15 cellular contexts compared by ENCODE assay signal in the genomic region with DNA sequence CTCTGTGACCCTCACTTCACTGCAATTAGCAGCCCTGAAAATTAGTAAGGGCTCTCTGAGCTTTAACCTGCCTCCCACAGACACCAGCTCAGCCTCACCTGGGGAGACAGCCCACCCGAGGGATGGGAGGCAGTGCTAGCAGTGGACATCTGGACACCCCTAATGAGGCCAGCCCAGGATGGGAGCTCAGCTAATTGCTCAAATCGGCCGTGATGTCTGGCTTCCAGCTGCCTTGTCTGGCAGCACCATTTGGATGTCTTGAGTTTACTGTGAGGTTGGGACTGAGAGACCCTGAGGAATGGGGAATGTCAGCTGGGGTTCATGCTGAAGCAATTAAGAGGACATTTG.
DNase-seq lines count a peak whose midpoint lies in the region; ATAC-seq and TF ChIP-seq lines count a peak whose summit lies in the region.
"Had no signal": no experiment of that assay in that cellular context is flagged by ENCODE, and none has a peak within 500 bp of the region (broad histone marks: within the 10 kb centered on the region; RNA-seq: fewer than 3 reads in every experiment).

No MANE protein-coding gene starts in this region.

- no peak overlapping the region for H3K27ac ChIP-seq in spleen
- H3K27ac ChIP-seq: KMS-11 had no signal

- H3K4me1 Mint-ChIP-seq in brain (peaks cover 40% of the 10 kb centered on the region), nephron progenitor cell (peaks cover 56% of the 10 kb centered on the region)
- H3K4me1 Mint-ChIP-seq: CD14-positive monocyte had no signal

- 74 to 93% (median 82%) methylated on average over 3 of the region's 3 CpGs for WGBS in spleen, 5 donors

- TF ChIP-seq CTCF in brain (conservative IDR thresholded peaks at IDR 0.05) (no peak), nephron progenitor cell (IDR thresholded peaks at IDR 0.05) (no peak), spleen (IDR thresholded peaks at IDR 0.05 in 8 of 11, conservative IDR thresholded peaks at IDR 0.05 in 3 of 11) (no peak)

- no peaks in the 10 kb centered on the region for H3K9me3 ChIP-seq in spleen

- no peak overlapping the region for H3K4me3 ChIP-seq in spleen

- no peaks in the 10 kb centered on the region for H3K27me3 Mint-ChIP-seq in brain
- H3K27me3 Mint-ChIP-seq in nephron progenitor cell (ENCODE audit: low read depth, poor library complexity): peaks cover 11% of the 10 kb centered on the region

- TF ChIP-seq POLR2A in spleen (IDR thresholded peaks at IDR 0.05): no peak

- no peaks in the 10 kb centered on the region for H3K4me1 ChIP-seq in spleen

- no peaks in the 10 kb centered on the region for H3K36me3 ChIP-seq in spleen

- intact Hi-C loops in left ventricle myocardium superior (cut with micrococcal nuclease) (no loop called here), Right ventricle myocardium inferior (cut with DNase I) (no loop called here), spleen (cut with DNase I; ENCODE audit: low total_unique reads) (no loop called here)

- H3K36me3 Mint-ChIP-seq in brain: no peaks in the 10 kb centered on the region
- H3K36me3 Mint-ChIP-seq in nephron progenitor cell (ENCODE audit: low read depth): no peaks in the 10 kb centered on the region
- H3K36me3 Mint-ChIP-seq: CD14-positive monocyte had no signal

- DNase-seq in left ventricle myocardium superior (no peak), Right ventricle myocardium inferior (ENCODE audit: missing footprints) (no peak), nephron progenitor cell (peak; percentile 18), spleen (no peak), DMS79 (lab: John Stamatoyannopoulos, UW) (no peak), GM19240 (ENCODE audit: insufficient read length, low spot score) (no peak)
- DNase-seq: DMS153, EL, H7, NCI-H1436, NCI-H2081 treated with DMSO at 0.1 percent for 48 hours, PC-3 had no signal

- no peaks in the 10 kb centered on the region for H3K27me3 ChIP-seq in spleen (replicated peaks in 1 of 7)

- peak overlapping the region in 1 of 5 experiments; percentile 24 for H3K4me3 Mint-ChIP-seq in brain
- H3K4me3 Mint-ChIP-seq in nephron progenitor cell: no peak overlapping the region
- H3K4me3 Mint-ChIP-seq: CD14-positive monocyte had no signal

- H3K27ac Mint-ChIP-seq in brain: peak overlapping the region in 3 of 5 experiments; percentile 65 to 90 (median 81)
- H3K27ac Mint-ChIP-seq in nephron progenitor cell: peak overlapping the region; percentile 79
- H3K27ac Mint-ChIP-seq: CD14-positive monocyte had no signal

- ATAC-seq in left ventricle myocardium superior: peak; percentile 20
- no peak for ATAC-seq in Right ventricle myocardium inferior
- ATAC-seq: PC-3 had no signal

- no peaks in the 10 kb centered on the region for H3K9me3 Mint-ChIP-seq in brain
- no peaks in the 10 kb centered on the region for H3K9me3 Mint-ChIP-seq in nephron progenitor cell
